8 cellular contexts compared by ENCODE assay signal in genomic region chr3:47421741-47422649, GRCh38. TPM values are rescaled to one million over a fixed set of nuclear protein-coding genes. Genes with fewer than 3 reads are reported as not detected.
DNase-seq lines count a peak whose midpoint lies in the region; ATAC-seq and TF ChIP-seq lines count a peak whose summit lies in the region.

No MANE protein-coding gene starts in this region.

- no peaks in the 10 kb centered on the region for H3K27me3 Mint-ChIP-seq in Caco-2 (ENCODE audit: insufficient read depth, unreplicated experiment)
- H3K27me3 Mint-ChIP-seq in IgD-negative memory B cell: no peaks in the 10 kb centered on the region
- no peaks in the 10 kb centered on the region for H3K27me3 Mint-ChIP-seq in activated T-helper 17 cell treated with anti-CD3 and anti-CD28 coated beads, Interleukin-2, amount 50 U/mL, for 72 hours
- no peaks in the 10 kb centered on the region for H3K27me3 Mint-ChIP-seq in stimulated activated memory B cell treated with anti-CD40 and anti-IgM and Interleukin-4, amounts not matched to agents 10 μg/mL and 1 μg/mL and 100 μg/mL, for 72 hours

- TF ChIP-seq CTCF in Caco-2 (IDR thresholded peaks at IDR 0.05; ENCODE audit: insufficient read depth in 1 of 2, low read depth in 1 of 2, low read length in 1 of 2, severe bottlenecking in 1 of 2, unreplicated experiment in 1 of 2): peak in 1 of 2 experiments; percentile 40
- TF ChIP-seq CTCF in right atrium auricular region (IDR thresholded peaks at IDR 0.05): no peak

- POLR2A ChIA-PET in Caco-2 (lab: Charles Lee): interaction anchor here (0.6 kb wide), 1 partner anchor 359 kb away, joined by 3 read pairs; no protein-coding TSS in a partner anchor

- DNase-seq in Caco-2: peak in 1 of 2 experiments; percentile 39
- DNase-seq in right atrium auricular region (ENCODE audit: low spot score): no peak
- DNase-seq in A172 (ENCODE audit: low spot score): no peak

- H3K4me1 ChIP-seq in Caco-2: peaks cover 8% of the 10 kb centered on the region
- H3K4me1 ChIP-seq in right atrium auricular region: peaks cover 0 to 16% of the 10 kb centered on the region in 2 donors

- H3K4me3 ChIP-seq in Caco-2 (ENCODE audit: low read depth, low read length) (no peak overlapping the region), right atrium auricular region (no peak overlapping the region)

- H3K9me3 ChIP-seq in Caco-2 (no peaks in the 10 kb centered on the region), right atrium auricular region (no peaks in the 10 kb centered on the region)

- H3K9me3 Mint-ChIP-seq in Caco-2 (ENCODE audit: unreplicated experiment): no peaks in the 10 kb centered on the region
- no peaks in the 10 kb centered on the region for H3K9me3 Mint-ChIP-seq in IgD-negative memory B cell
- H3K9me3 Mint-ChIP-seq in activated T-helper 17 cell treated with anti-CD3 and anti-CD28 coated beads, Interleukin-2, amount 50 U/mL, for 72 hours: no peaks in the 10 kb centered on the region
- H3K9me3 Mint-ChIP-seq in stimulated activated memory B cell treated with anti-CD40 and anti-IgM and Interleukin-4, amounts not matched to agents 10 μg/mL and 1 μg/mL and 100 μg/mL, for 72 hours: no peaks in the 10 kb centered on the region

- H3K36me3 ChIP-seq in Caco-2 (ENCODE audit: control insufficient read depth, insufficient read depth, low read length): peaks cover 14% of the 10 kb centered on the region
- H3K36me3 ChIP-seq in right atrium auricular region: peaks cover 58% of the 10 kb centered on the region

- H3K4me3 Mint-ChIP-seq in Caco-2 (ENCODE audit: unreplicated experiment) (no peak overlapping the region), IgD-negative memory B cell (peak overlapping the region in 1 of 4 donors; percentile 12)
- H3K4me3 Mint-ChIP-seq in activated T-helper 17 cell treated with anti-CD3 and anti-CD28 coated beads, Interleukin-2, amount 50 U/mL, for 72 hours: peak overlapping the region; percentile 59
- H3K4me3 Mint-ChIP-seq in stimulated activated memory B cell treated with anti-CD40 and anti-IgM and Interleukin-4, amounts not matched to agents 10 μg/mL and 1 μg/mL and 100 μg/mL, for 72 hours: peak overlapping the region; percentile 53

- BruUV-seq in Caco-2 (replicated peaks; lab: Mats Ljungman, UMichigan): no TSS peak

- H3K27ac Mint-ChIP-seq in Caco-2 (ENCODE audit: unreplicated experiment) (peak overlapping the region; percentile 42), IgD-negative memory B cell (peak overlapping the region; percentile 86 to 99 (median 97))
- peak overlapping the region; percentile 96 for H3K27ac Mint-ChIP-seq in activated T-helper 17 cell treated with anti-CD3 and anti-CD28 coated beads, Interleukin-2, amount 50 U/mL, for 72 hours
- H3K27ac Mint-ChIP-seq in stimulated activated memory B cell treated with anti-CD40 and anti-IgM and Interleukin-4, amounts not matched to agents 10 μg/mL and 1 μg/mL and 100 μg/mL, for 72 hours: peak overlapping the region; percentile 96

- intact Hi-C loops in Caco-2 (cut with micrococcal nuclease; ENCODE audit: unreplicated experiment): loop anchor here (1.0 kb wide), 4 partner anchors 21 to 367 kb away; partner anchors contain the start of gene ELP6

- ATAC-seq in activated T-helper 17 cell treated with anti-CD3 and anti-CD28 coated beads, Interleukin-2, amount 50 U/mL, for 72 hours (replicated peaks): no peak
- no peak for ATAC-seq in stimulated activated memory B cell treated with anti-CD40 and anti-IgM and Interleukin-4, amounts not matched to agents 10 μg/mL and 1 μg/mL and 100 μg/mL, for 72 hours
- ATAC-seq in GM19455 (IDR thresholded peaks at IDR 0.05; ENCODE audit: unreplicated experiment): no peak
- ATAC-seq in HG03039 (IDR thresholded peaks at IDR 0.05; ENCODE audit: unreplicated experiment): no peak

- H3K4me1 Mint-ChIP-seq in Caco-2 (ENCODE audit: low read depth, unreplicated experiment): peaks cover 11% of the 10 kb centered on the region
- H3K4me1 Mint-ChIP-seq in IgD-negative memory B cell: peaks cover 7 to 15% (median 15%) of the 10 kb centered on the region in 3 donors
- peaks cover 5% of the 10 kb centered on the region for H3K4me1 Mint-ChIP-seq in activated T-helper 17 cell treated with anti-CD3 and anti-CD28 coated beads, Interleukin-2, amount 50 U/mL, for 72 hours
- peaks cover 24% of the 10 kb centered on the region for H3K4me1 Mint-ChIP-seq in stimulated activated memory B cell treated with anti-CD40 and anti-IgM and Interleukin-4, amounts not matched to agents 10 μg/mL and 1 μg/mL and 100 μg/mL, for 72 hours

- peak overlapping the region; percentile 15 to 41 for H3K27ac ChIP-seq in right atrium auricular region

- CTCF ChIA-PET in Caco-2 (lab: Charles Lee): interaction anchor here (0.9 to 2.3 kb wide), 11 partner anchors 12 to 100 kb away, joined by 3 to 42 read pairs (median 4); partner anchors contain the start of gene SCAP

- H3K27me3 ChIP-seq in Caco-2 (replicated peaks; ENCODE audit: control insufficient read depth, insufficient read depth, low read length) (no peaks in the 10 kb centered on the region), right atrium auricular region (no peaks in the 10 kb centered on the region)

- H3K36me3 Mint-ChIP-seq in Caco-2 (ENCODE audit: insufficient read depth, unreplicated experiment): peaks cover 72% of the 10 kb centered on the region
- peaks cover 3% of the 10 kb centered on the region for H3K36me3 Mint-ChIP-seq in IgD-negative memory B cell
- peaks cover 23% of the 10 kb centered on the region for H3K36me3 Mint-ChIP-seq in activated T-helper 17 cell treated with anti-CD3 and anti-CD28 coated beads, Interleukin-2, amount 50 U/mL, for 72 hours (ENCODE audit: low read depth)
- H3K36me3 Mint-ChIP-seq in stimulated activated memory B cell treated with anti-CD40 and anti-IgM and Interleukin-4, amounts not matched to agents 10 μg/mL and 1 μg/mL and 100 μg/mL, for 72 hours: peaks cover 47% of the 10 kb centered on the region

RNA-seq across cellular contexts. Expression of gene PTPN23, which starts 41.2 kb away (rescaled TPM):
- total RNA-seq in Caco-2 (2022) (46.8 and 49.6 TPM in 2 replicates), right atrium auricular region (10 to 100 TPM; 13.7 to 18.8 TPM)
- polyA plus RNA-seq in IgD-negative memory B cell: 5.0 TPM
- total RNA-seq in activated T-helper 17 cell treated with anti-CD3 and anti-CD28 coated beads, Interleukin-2, amount 50 U/mL, for 72 hours: 10 to 100 TPM; 28.7 to 32.0 TPM
- 12.1 and 15.1 TPM in 2 replicates for total RNA-seq in A172 (2014; rRNA removed; shearing (Covaris generic))

RNA-seq across cellular contexts. Expression of gene SCAP, which starts 53.7 kb away (rescaled TPM):
- total RNA-seq in Caco-2 (2022) (104 and 115 TPM in 2 replicates), right atrium auricular region (10 to 100 TPM; 46.5 to 57.3 TPM)
- 38.7 TPM for polyA plus RNA-seq in IgD-negative memory B cell
- total RNA-seq in activated T-helper 17 cell treated with anti-CD3 and anti-CD28 coated beads, Interleukin-2, amount 50 U/mL, for 72 hours: 10 to 100 TPM; 44.0 to 73.3 TPM
- 55.1 and 60.6 TPM in 2 replicates for total RNA-seq in A172 (2014; rRNA removed; shearing (Covaris generic))

Comparison
In these comparisons a context has a peak if more than half of its experiments do, and no peak if none do; other contexts are left out.
1. H3K27ac Mint-ChIP-seq: peak in every context shown above with its lines; median percentile 97 in IgD-negative memory B cell; 96 in activated T-helper 17 cell treated with anti-CD3 and anti-CD28 coated beads, Interleukin-2, amount 50 U/mL, for 72 hours; 96 in stimulated activated memory B cell treated with anti-CD40 and anti-IgM and Interleukin-4, amounts not matched to agents 10 μg/mL and 1 μg/mL and 100 μg/mL, for 72 hours; 42 in Caco-2.